ENCODE assay signal across 37 cellular contexts in genomic region chr1:179589524-179589923, GRCh38. TPM values are rescaled to one million over a fixed set of nuclear protein-coding genes. Genes with fewer than 3 reads are reported as not detected.
"Had no signal": no experiment of that assay in that cellular context is flagged by ENCODE, and none has a peak within 500 bp of the region (broad histone marks: within the 10 kb centered on the region; RNA-seq: fewer than 3 reads in every experiment).

No MANE protein-coding gene starts in this region.

- DNase-seq: activated CD4-positive, alpha-beta T cell treated with anti-CD3 and anti-CD28 coated beads for 36 hours; activated CD4-positive, CD25-positive, alpha-beta regulatory T cell; activated CD8-positive, alpha-beta T cell treated with anti-CD3 and anti-CD28 coated beads, Interleukin-2, amount 10 ng/mL, durations not matched to agents 7 days and 5 days; activated naive CD4-positive, alpha-beta T cell treated with Interleukin-2 at 50 U/mL for 16 hours; activated T-cell treated with anti-CD3 and anti-CD28 coated beads for 4 hours; activated T-cell treated with anti-CD3 and anti-CD28 coated beads, Interleukin-2, amount 50 U/mL, for 72 hours; aorta; body of pancreas; cerebellar nuclear complex; colonic mucosa; effector memory CD4-positive, alpha-beta T cell; foreskin fibroblast; heart left ventricle; hypothalamus; immature natural killer cell; mammary epithelial cell; naive B cell; nephron progenitor cell; nucleus accumbens; sigmoid colon; stimulated activated CD4-positive, alpha-beta T cell treated with anti-CD3 and anti-CD28 coated beads, Interleukin-1b, Interleukin-23, amount 100 ng/mL, for 48 hours; stimulated activated CD4-positive, alpha-beta T cell treated with anti-CD3 and anti-CD28 coated beads, Interleukin-4, amount 100 ng/mL, for 4 hours; stimulated activated CD8-positive, alpha-beta memory T cell treated with anti-CD3 and anti-CD28 coated beads, Interleukin-4, amount 100 ng/mL, for 48 hours; stimulated activated naive CD8-positive, alpha-beta T cell treated with anti-CD3 and anti-CD28 coated beads, Interleukin-15, amount 100 ng/mL, for 72 hours; substantia nigra; T-helper 1 cell had no signal

- H3K9me3 ChIP-seq: colonic mucosa, heart left ventricle, pancreas, prostate gland, sigmoid colon, upper lobe of left lung had no signal

- H3K36me3 ChIP-seq: colonic mucosa, heart left ventricle, pancreas, prostate gland, sigmoid colon, upper lobe of left lung had no signal

- H3K4me3 ChIP-seq: body of pancreas, colonic mucosa, heart left ventricle, pancreas, prostate gland, sigmoid colon, smooth muscle cell, upper lobe of left lung had no signal

- ATAC-seq: activated CD4-positive, alpha-beta T cell treated with anti-CD3 and anti-CD28 coated beads for 36 hours; activated CD8-positive, alpha-beta T cell treated with anti-CD3 and anti-CD28 coated beads, Interleukin-2, amount 10 ng/mL, durations not matched to agents 7 days and 5 days; activated T-cell treated with anti-CD3 and anti-CD28 coated beads, Interleukin-2, amount 50 U/mL, for 72 hours; body of pancreas; heart left ventricle; pancreas; stimulated activated memory B cell treated with anti-CD40 and anti-IgM and Interleukin-4, amounts not matched to agents 10 μg/mL and 1 μg/mL and 100 μg/mL, for 72 hours had no signal

- H3K27ac ChIP-seq: body of pancreas, colonic mucosa, heart left ventricle, pancreas, prostate gland, sigmoid colon, upper lobe of left lung had no signal

- H3K4me2 ChIP-seq: smooth muscle cell had no signal

- H3K4me1 ChIP-seq: colonic mucosa, prostate gland had no signal

- H3K27me3 ChIP-seq: body of pancreas, colonic mucosa had no signal

RNA-seq across cellular contexts. Expression of gene TDRD5, which starts 2.1 kb away (rescaled TPM):
- total RNA-seq: activated CD4-positive, alpha-beta T cell treated with anti-CD3 and anti-CD28 coated beads for 36 hours; activated CD8-positive, alpha-beta T cell treated with anti-CD3 and anti-CD28 coated beads, Interleukin-2, amount 10 ng/mL, durations not matched to agents 7 days and 5 days; activated T-cell treated with anti-CD3 and anti-CD28 coated beads, Interleukin-2, amount 50 U/mL, for 72 hours; body of pancreas; fibroblast of lung; liver; mammary epithelial cell; sigmoid colon; smooth muscle cell had no signal
- polyA plus RNA-seq: fibroblast of lung, heart left ventricle, immature natural killer cell, liver, mammary epithelial cell, smooth muscle cell had no signal

RNA-seq across cellular contexts. Expression of gene NPHS2, which starts 13.8 kb away (rescaled TPM):
- total RNA-seq: activated CD4-positive, alpha-beta T cell treated with anti-CD3 and anti-CD28 coated beads for 36 hours; activated CD8-positive, alpha-beta T cell treated with anti-CD3 and anti-CD28 coated beads, Interleukin-2, amount 10 ng/mL, durations not matched to agents 7 days and 5 days; activated T-cell treated with anti-CD3 and anti-CD28 coated beads, Interleukin-2, amount 50 U/mL, for 72 hours; aorta; body of pancreas; colonic mucosa; dermis microvascular lymphatic vessel endothelial cell; fibroblast of lung; heart left ventricle; liver; mammary epithelial cell; mesothelial cell of epicardium; prostate gland; sigmoid colon; smooth muscle cell; upper lobe of left lung had no signal
- polyA plus RNA-seq: adipose tissue, aorta, esophagus, fibroblast of lung, heart left ventricle, immature natural killer cell, liver, mammary epithelial cell, pancreas, smooth muscle cell had no signal
